Comparison of ENCODE assay signal across 1 cellular context in the genomic region with DNA sequence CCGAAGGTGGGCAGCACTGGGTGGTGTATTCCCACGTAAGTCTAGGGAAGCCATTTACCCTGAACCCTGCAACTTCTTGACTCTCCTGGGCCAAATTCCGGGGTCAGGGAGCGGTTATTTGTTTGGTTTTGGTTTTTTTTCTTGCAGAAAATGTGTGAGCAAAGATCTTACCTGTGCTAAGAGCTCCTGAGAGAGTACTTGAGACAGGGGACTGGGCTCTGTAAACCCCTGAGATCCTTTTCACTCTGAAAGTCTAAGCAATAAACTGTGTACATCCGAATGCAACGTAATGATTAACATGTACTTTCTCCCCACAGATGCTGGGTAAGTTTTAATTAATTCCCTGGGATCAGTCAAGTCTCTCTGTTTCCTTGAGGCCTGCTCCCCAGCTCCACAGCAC.
TF ChIP-seq lines count a peak whose summit lies in the region.

No MANE protein-coding gene starts in this region.

TF ChIP-seq in HepG2, 621 proteins besides CTCF, POLR2A, EP300 and RAD21:
- TF ChIP-seq ZNF331 (CRISPR knock-in tag; IDR thresholded peaks at IDR 0.05) (no peak), SUZ12 (IDR thresholded peaks at IDR 0.05; ENCODE audit: low read depth, low read length) (no peak), ZSCAN29 (CRISPR knock-in tag; conservative IDR thresholded peaks at IDR 0.05) (no peak), NBN (conservative IDR thresholded peaks at IDR 0.05) (no peak), PHF21A (CRISPR knock-in tag; IDR thresholded peaks at IDR 0.05) (no peak), TFE3 (CRISPR knock-in tag; IDR thresholded peaks at IDR 0.05) (no peak), HMG20A (CRISPR knock-in tag; IDR thresholded peaks at IDR 0.05; ENCODE audit: borderline replicate concordance) (no peak), ZFYVE20 (CRISPR knock-in tag; IDR thresholded peaks at IDR 0.05; ENCODE audit: borderline replicate concordance, low read depth) (no peak), NONO (IDR thresholded peaks at IDR 0.05) (no peak), NONO (CRISPR knock-in tag; conservative IDR thresholded peaks at IDR 0.05) (no peak), ZNF260 (CRISPR knock-in tag; IDR thresholded peaks at IDR 0.05; ENCODE audit: borderline replicate concordance, low read depth) (no peak), PHB2 (IDR thresholded peaks at IDR 0.05; ENCODE audit: partially characterized antibody) (no peak), XRCC5 (optimal IDR thresholded peaks at IDR 0.05; ENCODE audit: low read length) (no peak), SMC3 (IDR thresholded peaks at IDR 0.05; ENCODE audit: low read length) (no peak)
- TF ChIP-seq, protein P1, sequence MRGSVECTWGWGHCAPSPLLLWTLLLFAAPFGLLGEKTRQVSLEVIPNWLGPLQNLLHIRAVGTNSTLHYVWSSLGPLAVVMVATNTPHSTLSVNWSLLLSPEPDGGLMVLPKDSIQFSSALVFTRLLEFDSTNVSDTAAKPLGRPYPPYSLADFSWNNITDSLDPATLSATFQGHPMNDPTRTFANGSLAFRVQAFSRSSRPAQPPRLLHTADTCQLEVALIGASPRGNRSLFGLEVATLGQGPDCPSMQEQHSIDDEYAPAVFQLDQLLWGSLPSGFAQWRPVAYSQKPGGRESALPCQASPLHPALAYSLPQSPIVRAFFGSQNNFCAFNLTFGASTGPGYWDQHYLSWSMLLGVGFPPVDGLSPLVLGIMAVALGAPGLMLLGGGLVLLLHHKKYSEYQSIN (CRISPR knock-in tag; IDR thresholded peaks at IDR 0.05; ENCODE audit: borderline replicate concordance): no peak
- TF ChIP-seq, protein P2, sequence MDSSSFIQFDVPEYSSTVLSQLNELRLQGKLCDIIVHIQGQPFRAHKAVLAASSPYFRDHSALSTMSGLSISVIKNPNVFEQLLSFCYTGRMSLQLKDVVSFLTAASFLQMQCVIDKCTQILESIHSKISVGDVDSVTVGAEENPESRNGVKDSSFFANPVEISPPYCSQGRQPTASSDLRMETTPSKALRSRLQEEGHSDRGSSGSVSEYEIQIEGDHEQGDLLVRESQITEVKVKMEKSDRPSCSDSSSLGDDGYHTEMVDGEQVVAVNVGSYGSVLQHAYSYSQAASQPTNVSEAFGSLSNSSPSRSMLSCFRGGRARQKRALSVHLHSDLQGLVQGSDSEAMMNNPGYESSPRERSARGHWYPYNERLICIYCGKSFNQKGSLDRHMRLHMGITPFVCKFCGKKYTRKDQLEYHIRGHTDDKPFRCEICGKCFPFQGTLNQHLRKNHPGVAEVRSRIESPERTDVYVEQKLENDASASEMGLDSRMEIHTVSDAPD (CRISPR knock-in tag; IDR thresholded peaks at IDR 0.05): no peak
TF ChIP-seq in HepG2: peak in this region for 0.
